In genomic region chrX:79065696-79066095, GRCh38 we compare ENCODE assay signal across 12 cellular contexts.
DNase-seq lines count a peak whose midpoint lies in the region; ATAC-seq and TF ChIP-seq lines count a peak whose summit lies in the region.
"Had no signal": no experiment of that assay in that cellular context is flagged by ENCODE, and none has a peak within 500 bp of the region (broad histone marks: within the 10 kb centered on the region; RNA-seq: fewer than 3 reads in every experiment).

No MANE protein-coding gene starts in this region.

- H3K4me1 Mint-ChIP-seq in activated B cell treated with CpG ODN at 0.5 μM for 24 hours (peaks cover 21% of the 10 kb centered on the region), neural progenitor cell (no peaks in the 10 kb centered on the region)

- H3K36me3 Mint-ChIP-seq in activated B cell treated with CpG ODN at 0.5 μM for 24 hours (ENCODE audit: low read depth) = no peaks in the 10 kb centered on the region
- H3K36me3 Mint-ChIP-seq in neural progenitor cell = no peaks in the 10 kb centered on the region

- H3K79me2 ChIP-seq in neural progenitor cell (ENCODE audit: low read depth) = no peaks in the 10 kb centered on the region

- no peak overlapping the region for H2AFZ ChIP-seq in neural progenitor cell (replicated peaks)

- no peaks in the 10 kb centered on the region for H3K36me3 ChIP-seq in adrenal gland (replicated peaks in 1 of 2)
- no peaks in the 10 kb centered on the region for H3K36me3 ChIP-seq in neural progenitor cell
- H3K36me3 ChIP-seq: tibial nerve had no signal

- no peak overlapping the region for H3K4me2 ChIP-seq in neural progenitor cell

- H3K27me3 ChIP-seq in adrenal gland (peaks cover 19% of the 10 kb centered on the region), neural progenitor cell (no peaks in the 10 kb centered on the region)
- H3K27me3 ChIP-seq: tibial nerve had no signal

- H3K27ac Mint-ChIP-seq in activated B cell treated with CpG ODN at 0.5 μM for 24 hours (peak overlapping the region; percentile 53), neural progenitor cell (no peak overlapping the region)
- H3K27ac Mint-ChIP-seq: CD8-positive, alpha-beta T cell had no signal

- ATAC-seq in GM18870 (IDR thresholded peaks at IDR 0.05; ENCODE audit: unreplicated experiment) = peak; percentile 98
- ATAC-seq in GM21786 (IDR thresholded peaks at IDR 0.05; ENCODE audit: unreplicated experiment) = peak; percentile 95
- peak; percentile 96 for ATAC-seq in HG03442 (IDR thresholded peaks at IDR 0.05; ENCODE audit: unreplicated experiment)
- ATAC-seq in activated B cell treated with CpG ODN at 0.5 μM for 24 hours (ENCODE audit: low read depth) = peak; percentile 95
- ATAC-seq: activated naive CD4-positive, alpha-beta T cell treated with anti-CD3 and anti-CD28 coated beads, Interleukin-2, amount 50 U/mL, for 72 hours; CD8-positive, alpha-beta T cell had no signal

- DNase-seq in activated B cell treated with CpG ODN at 0.5 μM for 24 hours (peak; percentile 14), adrenal gland (no peak), neural progenitor cell (ENCODE audit: low spot score) (no peak), NCI-H524 (lab: John Stamatoyannopoulos, UW) (no peak)
- no peak for DNase-seq in activated effector memory CD4-positive, alpha-beta T cell treated with anti-CD3 and anti-CD28 coated beads, Interleukin-2, amount 50 U/mL, for 16 hours
- DNase-seq: CD8-positive, alpha-beta T cell; Karpas-422 had no signal

- H3K4me1 ChIP-seq in adrenal gland (replicated peaks in 1 of 2) = no peaks in the 10 kb centered on the region
- H3K4me1 ChIP-seq in neural progenitor cell = no peaks in the 10 kb centered on the region
- H3K4me1 ChIP-seq: tibial nerve had no signal

- TF ChIP-seq CTCF in activated B cell treated with CpG ODN at 0.5 μM for 24 hours (IDR thresholded peaks at IDR 0.05) (no peak), adrenal gland (IDR thresholded peaks at IDR 0.05) (no peak), neural progenitor cell (IDR thresholded peaks at IDR 0.05) (no peak)

- H3K9me3 Mint-ChIP-seq in activated B cell treated with CpG ODN at 0.5 μM for 24 hours (peaks cover 4% of the 10 kb centered on the region), neural progenitor cell (peaks cover 10% of the 10 kb centered on the region)

- H3K4me3 Mint-ChIP-seq in activated B cell treated with CpG ODN at 0.5 μM for 24 hours (no peak overlapping the region), neural progenitor cell (no peak overlapping the region)
- H3K4me3 Mint-ChIP-seq: CD8-positive, alpha-beta T cell had no signal

- no peak for TF ChIP-seq POLR2A in adrenal gland (IDR thresholded peaks at IDR 0.05)

- H3K9me3 ChIP-seq in adrenal gland (replicated peaks in 1 of 3) (no peaks in the 10 kb centered on the region), neural progenitor cell (ENCODE audit: low read depth) (no peaks in the 10 kb centered on the region)
- H3K9me3 ChIP-seq: tibial nerve had no signal

- H4K20me1 ChIP-seq in neural progenitor cell (ENCODE audit: low read depth) = no peaks in the 10 kb centered on the region

- no peak overlapping the region for H3K27ac ChIP-seq in adrenal gland
- H3K27ac ChIP-seq in neural progenitor cell = no peak overlapping the region
- H3K27ac ChIP-seq: tibial nerve had no signal

- H3F3A ChIP-seq in neural progenitor cell (ENCODE audit: low read depth) = no peaks in the 10 kb centered on the region

- WGBS in adrenal gland, 4 donors = 66 to 79% (median 74%) methylated on average over 4 to 5 of the region's 5 CpGs

- intact Hi-C loops in activated B cell treated with CpG ODN at 0.5 μM for 24 hours (cut with micrococcal nuclease) (loop anchor here (10.0 kb wide), 1 partner anchor 61 kb away; no protein-coding TSS in a partner anchor), adrenal gland (cut with DNase I) (no loop called here)

- no peak overlapping the region for H3K4me3 ChIP-seq in adrenal gland
- H3K4me3 ChIP-seq in neural progenitor cell = no peak overlapping the region
- H3K4me3 ChIP-seq: tibial nerve had no signal

- H3K27me3 Mint-ChIP-seq in activated B cell treated with CpG ODN at 0.5 μM for 24 hours (no peaks in the 10 kb centered on the region), neural progenitor cell (ENCODE audit: insufficient read depth, low read depth) (no peaks in the 10 kb centered on the region)

- CTCF ChIA-PET in activated B cell treated with CpG ODN at 0.5 μM for 24 hours (lab: Charles Lee) = no interaction called here

- POLR2A ChIA-PET in activated B cell treated with CpG ODN at 0.5 μM for 24 hours (lab: Charles Lee) = interaction anchor here (1.2 to 1.3 kb wide), 2 partner anchors 13 to 116 kb away, joined by 3 read pairs; no protein-coding TSS in a partner anchor

- H3K9ac ChIP-seq in neural progenitor cell = no peak overlapping the region
